7 cellular contexts compared by ENCODE assay signal in genomic region chr5:172769598-172770373, GRCh38. TPM values are rescaled to one million over a fixed set of nuclear protein-coding genes. Genes with fewer than 3 reads are reported as not detected.
A peak's percentile ranks its signal among the peaks of the same experiment; 100 is the strongest.
DNase-seq lines count a peak whose midpoint lies in the region; ATAC-seq and TF ChIP-seq lines count a peak whose summit lies in the region.

No MANE protein-coding gene starts in this region.

- H3K27ac Mint-ChIP-seq in GM23338 (0 out of 2 replicates have a peak overlapping the region, but pooled peaks have one; percentile 27), endothelial cell (ENCODE audit: unreplicated experiment) (peak overlapping the region; percentile 93)

- H3K9me3 ChIP-seq in RWPE2 (ENCODE audit: severe bottlenecking) (no peaks in the 10 kb centered on the region), muscle layer of colon (ENCODE audit: low read length) (no peaks in the 10 kb centered on the region)

- peaks cover 15% of the 10 kb centered on the region for H3K4me1 ChIP-seq in GM23338 (ENCODE audit: insufficient read depth)
- H3K4me1 ChIP-seq in RWPE2 (ENCODE audit: insufficient read depth, poor library complexity, severe bottlenecking), result peaks cover 49% of the 10 kb centered on the region
- H3K4me1 ChIP-seq in muscle layer of colon (ENCODE audit: insufficient read depth, low read length), result peaks cover 52% of the 10 kb centered on the region

- H3K36me3 Mint-ChIP-seq in GM23338 (ENCODE audit: low read depth), result peaks cover 28% of the 10 kb centered on the region
- peaks cover 7% of the 10 kb centered on the region for H3K36me3 Mint-ChIP-seq in endothelial cell (ENCODE audit: low read depth, unreplicated experiment)

- H3K4me2 ChIP-seq in GM23338, result peak overlapping the region; percentile 100

- H3K36me3 ChIP-seq in GM23338 (ENCODE audit: insufficient read depth), result peaks cover 4% of the 10 kb centered on the region; the same call in 1 of the 2 replicates
- H3K36me3 ChIP-seq in RWPE2 (ENCODE audit: low read depth), result peaks cover 32% of the 10 kb centered on the region
- peaks cover 30% of the 10 kb centered on the region for H3K36me3 ChIP-seq in muscle layer of colon (ENCODE audit: insufficient read depth, low read length)

- H3K4me3 Mint-ChIP-seq in GM23338, result peak overlapping the region; percentile 92
- H3K4me3 Mint-ChIP-seq in endothelial cell (ENCODE audit: unreplicated experiment), result peak overlapping the region; percentile 96

- H3K27ac ChIP-seq in GM23338 (ENCODE audit: low read depth), result no peak overlapping the region
- peak overlapping the region; percentile 95 for H3K27ac ChIP-seq in RWPE2 (ENCODE audit: poor library complexity, severe bottlenecking)
- H3K27ac ChIP-seq in muscle layer of colon (ENCODE audit: low read depth, low read length), result peak overlapping the region; percentile 92

- H3K79me2 ChIP-seq in GM23338 (replicated peaks; ENCODE audit: insufficient read depth), result peaks cover 9% of the 10 kb centered on the region; the same call in 1 of the 2 replicates

- H3F3A ChIP-seq in GM23338 (replicated peaks; ENCODE audit: low read depth), result peaks cover 3% of the 10 kb centered on the region; the same call in 1 of the 2 replicates

- H3K9me2 ChIP-seq in GM23338 (ENCODE audit: insufficient read depth), result no peaks in the 10 kb centered on the region

- H3K4me3 ChIP-seq in GM23338, result peak overlapping the region; percentile 92
- peak overlapping the region; percentile 90 for H3K4me3 ChIP-seq in RWPE2 (ENCODE audit: severe bottlenecking)
- peak overlapping the region; percentile 78 to 98 for H3K4me3 ChIP-seq in muscle layer of colon (ENCODE audit: low read depth in 1 of 2, low read length in 2 of 2)

- peak overlapping the region; percentile 100 for H3K9ac ChIP-seq in muscle layer of colon (ENCODE audit: low read length)

- H3K4me1 Mint-ChIP-seq in GM23338 (peaks cover 32% of the 10 kb centered on the region), endothelial cell (ENCODE audit: unreplicated experiment) (peaks cover 41% of the 10 kb centered on the region)

- peaks cover 17% of the 10 kb centered on the region; the same call in 1 of the 2 replicates for H4K20me1 ChIP-seq in GM23338 (replicated peaks; ENCODE audit: insufficient read depth)

- H3K27me3 ChIP-seq in GM23338 (ENCODE audit: insufficient read depth), result peaks cover 39% of the 10 kb centered on the region
- no peaks in the 10 kb centered on the region for H3K27me3 ChIP-seq in RWPE2 (ENCODE audit: insufficient read depth, poor library complexity, severe bottlenecking)
- no peaks in the 10 kb centered on the region for H3K27me3 ChIP-seq in muscle layer of colon (ENCODE audit: control insufficient read depth in 1 of 2, insufficient read depth in 2 of 2, low read length in 2 of 2)

- TF ChIP-seq CTCF in GM23338 (conservative IDR thresholded peaks at IDR 0.05; ENCODE audit: low read depth in 2 of 2), result no peak
- TF ChIP-seq CTCF in RWPE2 (IDR thresholded peaks at IDR 0.05; ENCODE audit: poor library complexity, severe bottlenecking), result no peak
- no peak for TF ChIP-seq CTCF in endothelial cell (IDR thresholded peaks at IDR 0.05; ENCODE audit: unreplicated experiment)

- peak; percentile 31 for DNase-seq in GM23338 (ENCODE audit: low spot score)
- DNase-seq in RWPE2 (ENCODE audit: low spot score), result no peak
- no peak for DNase-seq in endothelial cell (ENCODE audit: low spot score)
- no peak for DNase-seq in SIG-M5 (lab: John Stamatoyannopoulos, UW)
- no peak for DNase-seq in NCI-H1417 treated with DMSO at 0.1 percent for 48 hours (lab: John Stamatoyannopoulos, UW)

- peaks cover 39% of the 10 kb centered on the region for H3K27me3 Mint-ChIP-seq in GM23338 (ENCODE audit: insufficient read depth, low read depth, poor library complexity)
- H3K27me3 Mint-ChIP-seq in endothelial cell (ENCODE audit: unreplicated experiment), result peaks cover 24% of the 10 kb centered on the region

- H3K9me3 Mint-ChIP-seq in GM23338, result peaks cover 2% of the 10 kb centered on the region; the same call in 1 of the 3 replicates
- H3K9me3 Mint-ChIP-seq in endothelial cell (ENCODE audit: unreplicated experiment), result no peaks in the 10 kb centered on the region

- no peak for ATAC-seq in GM23338
- ATAC-seq in RWPE2 (ENCODE audit: low read depth), result no peak
- ATAC-seq in HG03095 (IDR thresholded peaks at IDR 0.05; ENCODE audit: unreplicated experiment), result no peak

- H2AFZ ChIP-seq in GM23338, result peak overlapping the region; percentile 63; the same call in 1 of the 2 replicates

TF ChIP-seq in GM23338, 12 proteins besides CTCF, POLR2A, EP300 and RAD21:
- TF ChIP-seq ZNF114 (CRISPR knock-in tag; IDR thresholded peaks at IDR 0.05), result no peak
- TF ChIP-seq POLR2AphosphoS5 (IDR thresholded peaks at IDR 0.05; ENCODE audit: low read depth), result no peak
- TF ChIP-seq EZH2phosphoT487 (IDR thresholded peaks at IDR 0.05; ENCODE audit: unreplicated experiment), result no peak
- no peak for TF ChIP-seq NANOG (IDR thresholded peaks at IDR 0.05; ENCODE audit: borderline replicate concordance)
- no peak for TF ChIP-seq JUNB (IDR thresholded peaks at IDR 0.05; ENCODE audit: unreplicated experiment)
- no peak for TF ChIP-seq EZH2 (IDR thresholded peaks at IDR 0.05; ENCODE audit: low read depth, unreplicated experiment)
- TF ChIP-seq, protein P1, sequence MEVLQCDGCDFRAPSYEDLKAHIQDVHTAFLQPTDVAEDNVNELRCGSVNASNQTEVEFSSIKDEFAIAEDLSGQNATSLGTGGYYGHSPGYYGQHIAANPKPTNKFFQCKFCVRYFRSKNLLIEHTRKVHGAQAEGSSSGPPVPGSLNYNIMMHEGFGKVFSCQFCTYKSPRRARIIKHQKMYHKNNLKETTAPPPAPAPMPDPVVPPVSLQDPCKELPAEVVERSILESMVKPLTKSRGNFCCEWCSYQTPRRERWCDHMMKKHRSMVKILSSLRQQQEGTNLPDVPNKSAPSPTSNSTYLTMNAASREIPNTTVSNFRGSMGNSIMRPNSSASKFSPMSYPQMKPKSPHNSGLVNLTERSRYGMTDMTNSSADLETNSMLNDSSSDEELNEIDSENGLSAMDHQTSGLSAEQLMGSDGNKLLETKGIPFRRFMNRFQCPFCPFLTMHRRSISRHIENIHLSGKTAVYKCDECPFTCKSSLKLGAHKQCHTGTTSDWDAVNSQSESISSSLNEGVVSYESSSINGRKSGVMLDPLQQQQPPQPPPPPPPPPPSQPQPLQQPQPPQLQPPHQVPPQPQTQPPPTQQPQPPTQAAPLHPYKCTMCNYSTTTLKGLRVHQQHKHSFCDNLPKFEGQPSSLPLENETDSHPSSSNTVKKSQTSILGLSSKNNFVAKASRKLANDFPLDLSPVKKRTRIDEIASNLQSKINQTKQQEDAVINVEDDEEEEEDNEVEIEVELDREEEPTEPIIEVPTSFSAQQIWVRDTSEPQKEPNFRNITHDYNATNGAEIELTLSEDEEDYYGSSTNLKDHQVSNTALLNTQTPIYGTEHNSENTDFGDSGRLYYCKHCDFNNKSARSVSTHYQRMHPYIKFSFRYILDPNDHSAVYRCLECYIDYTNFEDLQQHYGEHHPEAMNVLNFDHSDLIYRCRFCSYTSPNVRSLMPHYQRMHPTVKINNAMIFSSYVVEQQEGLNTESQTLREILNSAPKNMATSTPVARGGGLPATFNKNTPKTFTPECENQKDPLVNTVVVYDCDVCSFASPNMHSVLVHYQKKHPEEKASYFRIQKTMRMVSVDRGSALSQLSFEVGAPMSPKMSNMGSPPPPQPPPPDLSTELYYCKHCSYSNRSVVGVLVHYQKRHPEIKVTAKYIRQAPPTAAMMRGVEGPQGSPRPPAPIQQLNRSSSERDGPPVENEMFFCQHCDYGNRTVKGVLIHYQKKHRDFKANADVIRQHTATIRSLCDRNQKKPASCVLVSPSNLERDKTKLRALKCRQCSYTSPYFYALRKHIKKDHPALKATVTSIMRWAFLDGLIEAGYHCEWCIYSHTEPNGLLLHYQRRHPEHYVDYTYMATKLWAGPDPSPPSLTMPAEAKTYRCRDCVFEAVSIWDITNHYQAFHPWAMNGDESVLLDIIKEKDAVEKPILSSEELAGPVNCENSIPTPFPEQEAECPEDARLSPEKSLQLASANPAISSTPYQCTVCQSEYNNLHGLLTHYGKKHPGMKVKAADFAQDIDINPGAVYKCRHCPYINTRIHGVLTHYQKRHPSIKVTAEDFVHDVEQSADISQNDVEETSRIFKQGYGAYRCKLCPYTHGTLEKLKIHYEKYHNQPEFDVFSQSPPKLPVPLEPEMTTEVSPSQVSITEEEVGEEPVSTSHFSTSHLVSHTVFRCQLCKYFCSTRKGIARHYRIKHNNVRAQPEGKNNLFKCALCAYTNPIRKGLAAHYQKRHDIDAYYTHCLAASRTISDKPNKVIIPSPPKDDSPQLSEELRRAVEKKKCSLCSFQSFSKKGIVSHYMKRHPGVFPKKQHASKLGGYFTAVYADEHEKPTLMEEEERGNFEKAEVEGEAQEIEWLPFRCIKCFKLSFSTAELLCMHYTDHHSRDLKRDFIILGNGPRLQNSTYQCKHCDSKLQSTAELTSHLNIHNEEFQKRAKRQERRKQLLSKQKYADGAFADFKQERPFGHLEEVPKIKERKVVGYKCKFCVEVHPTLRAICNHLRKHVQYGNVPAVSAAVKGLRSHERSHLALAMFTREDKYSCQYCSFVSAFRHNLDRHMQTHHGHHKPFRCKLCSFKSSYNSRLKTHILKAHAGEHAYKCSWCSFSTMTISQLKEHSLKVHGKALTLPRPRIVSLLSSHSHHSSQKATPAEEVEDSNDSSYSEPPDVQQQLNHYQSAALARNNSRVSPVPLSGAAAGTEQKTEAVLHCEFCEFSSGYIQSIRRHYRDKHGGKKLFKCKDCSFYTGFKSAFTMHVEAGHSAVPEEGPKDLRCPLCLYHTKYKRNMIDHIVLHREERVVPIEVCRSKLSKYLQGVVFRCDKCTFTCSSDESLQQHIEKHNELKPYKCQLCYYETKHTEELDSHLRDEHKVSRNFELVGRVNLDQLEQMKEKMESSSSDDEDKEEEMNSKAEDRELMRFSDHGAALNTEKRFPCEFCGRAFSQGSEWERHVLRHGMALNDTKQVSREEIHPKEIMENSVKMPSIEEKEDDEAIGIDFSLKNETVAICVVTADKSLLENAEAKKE (CRISPR knock-in tag; IDR thresholded peaks at IDR 0.05), result no peak
- TF ChIP-seq STAT1 (IDR thresholded peaks at IDR 0.05; ENCODE audit: unreplicated experiment), result no peak
- no peak for TF ChIP-seq CREB1 (CRISPR knock-in tag; IDR thresholded peaks at IDR 0.05; ENCODE audit: low read depth)

RNA-seq across cellular contexts. Expression of gene DUSP1, which starts 1.2 kb away (rescaled TPM):
- 12.8 and 17.2 TPM in 2 replicates for total RNA-seq in GM23338 (2014; rRNA removed; shearing (Covaris generic))
- 8.7 and 9.7 TPM in 2 replicates for polyA plus RNA-seq in GM23338 (2016; fragmentation: Nextera tagmentation; extraction: Ambion mirVana)
- 25.3 TPM for total RNA-seq in endothelial cell (ENCODE audit: unreplicated experiment)
